Comparison of ENCODE assay signal across 11 cellular contexts in genomic region chr7:79778786-79779382, GRCh38.
DNase-seq lines count a peak whose midpoint lies in the region; TF ChIP-seq lines count a peak whose summit lies in the region.
"Had no signal": no experiment of that assay in that cellular context is flagged by ENCODE, and none has a peak within 500 bp of the region (broad histone marks: within the 10 kb centered on the region; RNA-seq: fewer than 3 reads in every experiment).

No MANE protein-coding gene starts in this region.

- peaks cover 13 to 18% of the 10 kb centered on the region in 2 experiments for H3K4me1 ChIP-seq in neutrophil (ENCODE audit: control insufficient read depth in 1 of 2, insufficient read depth in 1 of 2, low read depth in 1 of 2, low read length in 1 of 2)
- no peaks in the 10 kb centered on the region for H3K4me1 ChIP-seq in effector memory CD4-positive, alpha-beta T cell (ENCODE audit: control insufficient read depth, insufficient read depth, low read length, poor library complexity, severe bottlenecking)

- H3K27me3 ChIP-seq in neutrophil, result no peaks in the 10 kb centered on the region
- H3K27me3 ChIP-seq in effector memory CD4-positive, alpha-beta T cell (replicated peaks; ENCODE audit: control insufficient read depth, insufficient read depth, low read length, poor library complexity, severe bottlenecking), result no peaks in the 10 kb centered on the region

- no peaks in the 10 kb centered on the region for H3K36me3 ChIP-seq in neutrophil
- H3K36me3 ChIP-seq in effector memory CD4-positive, alpha-beta T cell (ENCODE audit: control insufficient read depth, insufficient read depth, low read length), result no peaks in the 10 kb centered on the region

- H3K9me3 ChIP-seq in neutrophil, result no peaks in the 10 kb centered on the region
- H3K9me3 ChIP-seq in effector memory CD4-positive, alpha-beta T cell (ENCODE audit: control insufficient read depth, low read length), result no peaks in the 10 kb centered on the region

- DNase-seq in EH (ENCODE audit: low read depth) (peak; percentile 92), NCI-H226 (peak; percentile 85), dedifferentiated amniotic fluid mesenchymal stem cell (ENCODE audit: extremely low spot score) (peak; percentile 84), substantia nigra (lab: John Stamatoyannopoulos, UW) (no peak), DMS 273 (lab: John Stamatoyannopoulos, UW; ENCODE audit: unreplicated experiment) (no peak)
- no peak for DNase-seq in activated effector memory CD4-positive, alpha-beta T cell treated with anti-CD3 and anti-CD28 coated beads, Interleukin-2, amount 50 U/mL, for 16 hours
- no peak for DNase-seq in effector memory CD4-positive, alpha-beta T cell
- DNase-seq: activated CD4-positive, CD25-positive, alpha-beta regulatory T cell treated with anti-CD3 and anti-CD28 coated beads, Interleukin-2, amount 50 U/mL, for 72 hours; NCI-H2029; stimulated activated CD4-positive, alpha-beta T cell treated with anti-CD3 and anti-CD28 coated beads, Interleukin-15, amount 100 ng/mL, for 24 hours had no signal

- H3K27ac ChIP-seq in neutrophil (peak overlapping the region; percentile 67), substantia nigra (ENCODE audit: low read depth, low read length, poor library complexity, severe bottlenecking) (no peak overlapping the region)
- H3K27ac ChIP-seq in effector memory CD4-positive, alpha-beta T cell (ENCODE audit: insufficient read depth, low read length, poor library complexity, severe bottlenecking), result no peak overlapping the region

- TF ChIP-seq CTCF in neutrophil (IDR thresholded peaks at IDR 0.05), result no peak

- peak overlapping the region; percentile 3 to 48 for H3K4me3 ChIP-seq in neutrophil (ENCODE audit: low read depth in 1 of 2, low read length in 1 of 2)
- no peak overlapping the region for H3K4me3 ChIP-seq in effector memory CD4-positive, alpha-beta T cell (ENCODE audit: insufficient read depth, low read depth, low read length, poor library complexity, severe bottlenecking)

Comparison
In these comparisons a context has a peak if more than half of its experiments do, and no peak if none do; other contexts are left out.
1. DNase-seq: peak in EH (single experiment), NCI-H226 (single experiment) and dedifferentiated amniotic fluid mesenchymal stem cell (single experiment); none in activated effector memory CD4-positive, alpha-beta T cell treated with anti-CD3 and anti-CD28 coated beads, Interleukin-2, amount 50 U/mL, for 16 hours (single experiment), substantia nigra (0 of 49), DMS 273 (single experiment) and effector memory CD4-positive, alpha-beta T cell (0 of 3).